Comparison of ENCODE assay signal across 8 cellular contexts in the genomic region with DNA sequence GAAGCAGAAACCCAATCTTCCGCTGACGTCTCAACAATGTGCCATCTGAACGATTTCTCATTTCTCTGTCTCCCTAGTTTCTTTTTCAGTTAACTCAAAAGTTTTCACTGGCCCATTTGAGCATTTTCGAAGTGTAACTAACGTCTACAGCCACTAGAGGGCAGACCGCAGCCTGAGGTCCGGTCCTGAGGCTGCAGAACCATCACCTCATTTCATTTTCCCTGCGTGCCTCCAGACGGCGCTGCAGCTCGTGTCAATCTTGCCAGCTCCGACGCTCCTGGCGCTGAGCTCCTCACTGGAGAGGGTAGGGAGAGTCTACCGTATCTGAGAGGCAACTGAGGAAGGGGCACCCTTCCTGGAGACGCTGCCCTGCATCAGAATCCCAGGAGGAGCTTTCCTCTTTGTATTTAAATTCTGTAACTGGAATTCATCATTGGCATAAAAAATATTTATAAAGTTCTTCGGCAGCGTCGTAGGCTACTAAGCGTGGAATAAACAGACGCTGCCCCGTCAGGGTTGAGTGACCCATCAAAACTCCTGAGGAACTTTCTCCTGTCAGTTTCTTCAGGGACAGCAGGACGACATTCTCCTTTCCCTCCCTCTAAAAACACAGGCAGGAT. TPM values are rescaled to one million over a fixed set of nuclear protein-coding genes. Genes with fewer than 3 reads are reported as not detected.
DNase-seq lines count a peak whose midpoint lies in the region; ATAC-seq and TF ChIP-seq lines count a peak whose summit lies in the region.

No MANE protein-coding gene starts in this region.

- DNase-seq in GM04504 (ENCODE audit: low read depth) (peak; percentile 80), NCI-H1092 (lab: John Stamatoyannopoulos, UW) (peak; percentile 53), SK-N-MC (ENCODE audit: low read depth, low spot score) (peak; percentile 63), head of caudate nucleus (peak; percentile 73 to 94 (median 88)), posterior vena cava (ENCODE audit: low spot score) (peak; percentile 94), upper lobe of left lung (peak; percentile 54 to 91)
- peak; percentile 85 for DNase-seq in activated naive CD4-positive, alpha-beta T cell treated with anti-CD3 and anti-CD28 coated beads, Interleukin-2, amount 10 ng/mL, durations not matched to agents 7 days and 5 days

- H3K4me1 ChIP-seq in upper lobe of left lung: peaks cover 7 to 15% (median 10%) of the 10 kb centered on the region in 4 donors

- peak overlapping the region; percentile 22 for H3K9ac ChIP-seq in SK-N-MC (ENCODE audit: insufficient read length)

- TF ChIP-seq CTCF in upper lobe of left lung (IDR thresholded peaks at IDR 0.05): peak; percentile 94 to 99 (median 98)

- H3K9me3 Mint-ChIP-seq in activated naive CD4-positive, alpha-beta T cell treated with anti-CD3 and anti-CD28 coated beads, Interleukin-2, amount 10 ng/mL, durations not matched to agents 7 days and 5 days: no peaks in the 10 kb centered on the region

- no peak overlapping the region for H3K4me3 Mint-ChIP-seq in activated naive CD4-positive, alpha-beta T cell treated with anti-CD3 and anti-CD28 coated beads, Interleukin-2, amount 10 ng/mL, durations not matched to agents 7 days and 5 days

- no peaks in the 10 kb centered on the region for H3K27me3 ChIP-seq in upper lobe of left lung

- H3K9me3 ChIP-seq in SK-N-MC (ENCODE audit: low read depth, low read length): no peaks in the 10 kb centered on the region
- no peaks in the 10 kb centered on the region for H3K9me3 ChIP-seq in upper lobe of left lung

- intact Hi-C loops in head of caudate nucleus (cut with DNase I) (loop anchor here (2.0 to 5.0 kb wide), 3 partner anchors 436 to 515 kb away; a partner anchor contains a TSS), posterior vena cava (cut with DNase I) (loop anchor here (5.0 to 10.0 kb wide), 4 partner anchors 441 to 516 kb away; no protein-coding TSS in a partner anchor)

- H3K27ac Mint-ChIP-seq in activated naive CD4-positive, alpha-beta T cell treated with anti-CD3 and anti-CD28 coated beads, Interleukin-2, amount 10 ng/mL, durations not matched to agents 7 days and 5 days: no peak overlapping the region

- 17 to 21% methylated on average over 23 of the region's 23 CpGs for WGBS in upper lobe of left lung, 2 donors

- H3K36me3 Mint-ChIP-seq in activated naive CD4-positive, alpha-beta T cell treated with anti-CD3 and anti-CD28 coated beads, Interleukin-2, amount 10 ng/mL, durations not matched to agents 7 days and 5 days: no peaks in the 10 kb centered on the region

- peaks cover 16% of the 10 kb centered on the region for H3K27me3 Mint-ChIP-seq in activated naive CD4-positive, alpha-beta T cell treated with anti-CD3 and anti-CD28 coated beads, Interleukin-2, amount 10 ng/mL, durations not matched to agents 7 days and 5 days

- H3K27ac ChIP-seq in SK-N-MC (no peak overlapping the region), upper lobe of left lung (no peak overlapping the region)

- TF ChIP-seq EP300 in upper lobe of left lung (IDR thresholded peaks at IDR 0.05): no peak

- no peak for TF ChIP-seq POLR2A in upper lobe of left lung (IDR thresholded peaks at IDR 0.05)

- H3K4me1 Mint-ChIP-seq in activated naive CD4-positive, alpha-beta T cell treated with anti-CD3 and anti-CD28 coated beads, Interleukin-2, amount 10 ng/mL, durations not matched to agents 7 days and 5 days: peaks cover 10% of the 10 kb centered on the region

- CTCF ChIA-PET in activated naive CD4-positive, alpha-beta T cell treated with anti-CD3 and anti-CD28 coated beads, Interleukin-2, amount 10 ng/mL, durations not matched to agents 7 days and 5 days (lab: Charles Lee): interaction anchor here (0.6 to 3.3 kb wide), 24 partner anchors 9 to 516 kb away, joined by 3 to 65 read pairs (median 4); a partner anchor contains a TSS

- H3K36me3 ChIP-seq in SK-N-MC (ENCODE audit: insufficient read depth, low read length) (no peaks in the 10 kb centered on the region), upper lobe of left lung (no peaks in the 10 kb centered on the region)

- ATAC-seq in HG02571 (IDR thresholded peaks at IDR 0.05; ENCODE audit: unreplicated experiment) (peak; percentile 93), upper lobe of left lung (ENCODE audit: low FRiP score in 2 of 2) (peak; percentile 98)

- H3K4me3 ChIP-seq in SK-N-MC: peak overlapping the region; percentile 49
- H3K4me3 ChIP-seq in upper lobe of left lung: peak overlapping the region in 3 of 4 donors; percentile 23 to 46 (median 34)

RNA-seq across cellular contexts. Expression of a gene that starts 28.5 kb away (rescaled TPM):
- 10 to 100 TPM; 15.8 to 22.3 TPM for total RNA-seq in posterior vena cava
- 10 to 100 TPM; 16.2 to 33.5 (median 21.3) TPM for total RNA-seq in upper lobe of left lung
